In the genomic region with DNA sequence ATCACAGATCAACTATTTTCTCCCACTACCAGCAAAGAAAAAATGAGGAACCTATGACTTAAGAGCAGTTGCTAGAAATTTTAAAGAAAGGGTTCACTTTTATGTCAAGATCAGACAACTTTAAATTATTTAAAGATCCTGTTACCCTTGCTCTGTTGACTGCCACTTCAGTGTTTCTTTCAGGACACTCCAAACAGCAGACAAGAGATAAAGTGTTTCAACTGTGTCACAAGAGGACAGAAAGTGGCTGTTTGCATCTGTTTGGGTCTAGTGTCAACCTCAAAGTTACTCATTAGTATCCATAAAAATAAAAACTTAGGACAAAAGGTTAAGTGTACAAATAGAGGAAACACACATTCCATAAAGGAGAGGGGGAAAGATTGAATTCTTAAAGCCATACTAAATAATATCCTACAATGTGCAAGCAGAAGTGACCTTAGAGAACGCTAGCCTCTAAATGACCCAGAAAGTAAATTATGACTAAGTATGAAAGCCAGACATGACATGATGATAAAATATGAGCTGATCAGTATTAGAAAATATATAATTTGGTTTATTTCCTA, we compare ENCODE assay signal across 22 cellular contexts. TPM values are rescaled to one million over a fixed set of nuclear protein-coding genes. Genes with fewer than 3 reads are reported as not detected.
DNase-seq lines count a peak whose midpoint lies in the region; ATAC-seq and TF ChIP-seq lines count a peak whose summit lies in the region.
"Had no signal": no experiment of that assay in that cellular context is flagged by ENCODE, and none has a peak within 500 bp of the region (broad histone marks: within the 10 kb centered on the region; RNA-seq: fewer than 3 reads in every experiment).

No MANE protein-coding gene starts in this region.

- H3K36me3 ChIP-seq in right atrium auricular region (peaks cover 26% of the 10 kb centered on the region), PC-3 (ENCODE audit: low read depth, low read length) (peaks cover 50% of the 10 kb centered on the region)

- H4K20me1 ChIP-seq in PC-3 (ENCODE audit: low read length) = no peaks in the 10 kb centered on the region

- H3K4me1 ChIP-seq in right atrium auricular region (no peaks in the 10 kb centered on the region), PC-3 (ENCODE audit: insufficient read depth, low read length) (peaks cover 36% of the 10 kb centered on the region)
- H3K4me1 ChIP-seq: BE2C had no signal

- no peak overlapping the region for H2AFZ ChIP-seq in PC-3 (ENCODE audit: low read length)

- H3K9ac ChIP-seq in PC-3 (ENCODE audit: low read length) = 0 out of 2 replicates have a peak overlapping the region, but pooled peaks have one; percentile 7

- TF ChIP-seq CTCF in right atrium auricular region (IDR thresholded peaks at IDR 0.05) (no peak), PC-3 (conservative IDR thresholded peaks at IDR 0.05; ENCODE audit: low read depth, low read length) (no peak)

- ATAC-seq in left ventricle myocardium superior (peak; percentile 62), PC-3 (peak; percentile 84), HG03432 (IDR thresholded peaks at IDR 0.05; ENCODE audit: unreplicated experiment) (no peak), HG02884 (IDR thresholded peaks at IDR 0.05; ENCODE audit: unreplicated experiment) (no peak), HG03025 (IDR thresholded peaks at IDR 0.05; ENCODE audit: low FRiP score, unreplicated experiment) (no peak)
- ATAC-seq: HCT116 had no signal

- H3K27ac ChIP-seq in right atrium auricular region (no peak overlapping the region), PC-3 (ENCODE audit: low read length) (peak overlapping the region; percentile 69)

- intact Hi-C loops in left ventricle myocardium superior (cut with micrococcal nuclease) (no loop called here), PC-3 (cut with micrococcal nuclease) (no loop called here)

- no TSS peak for BruUV-seq in PC-3 (replicated peaks; lab: Mats Ljungman, UMichigan)

- H3K9me3 ChIP-seq in right atrium auricular region (no peaks in the 10 kb centered on the region), PC-3 (ENCODE audit: low read length) (no peaks in the 10 kb centered on the region)
- H3K9me3 ChIP-seq: BE2C had no signal

- CTCF ChIA-PET in PC-3 (lab: Charles Lee) = no interaction called here

- 0 out of 2 replicates have a peak, but pooled peaks cover under 1% of the 10 kb centered on the region for H3K9me2 ChIP-seq in PC-3 (replicated peaks; ENCODE audit: low read length)

- POLR2A ChIA-PET in PC-3 (lab: Charles Lee; ENCODE audit: unreplicated experiment) = no interaction called here

- H3K27me3 ChIP-seq in right atrium auricular region = no peaks in the 10 kb centered on the region
- H3K27me3 ChIP-seq in PC-3 (ENCODE audit: low read length) = no peaks in the 10 kb centered on the region
- H3K27me3 ChIP-seq: BE2C had no signal

- H3K4me2 ChIP-seq in PC-3 (ENCODE audit: low read length) = peak overlapping the region; percentile 65

- H3K4me3 ChIP-seq in right atrium auricular region = no peak overlapping the region
- H3K4me3 ChIP-seq in PC-3 (ENCODE audit: low read length) = peak overlapping the region; percentile 25

- no peaks in the 10 kb centered on the region for H3K79me2 ChIP-seq in PC-3 (ENCODE audit: low read length)

- peaks cover 8% of the 10 kb centered on the region for H3F3A ChIP-seq in PC-3 (ENCODE audit: low read length, unreplicated experiment)

- DNase-seq in left ventricle myocardium superior = no peak
- no peak for DNase-seq in right atrium auricular region (ENCODE audit: low spot score)
- DNase-seq in PC-3 = peak; percentile 72
- peak; percentile 12 for DNase-seq in left kidney (ENCODE audit: low read depth, low spot score)
- DNase-seq: ACHN; BE2C; CD8-positive, alpha-beta memory T cell; DMS79 treated with DMSO at 0.1 percent for 48 hours; GF-D8; KBM-7; NCI-H1105 treated with DMSO at 0.1 percent for 48 hours; NCI-H146; NCI-H1930; NCI-H2107; NCI-H446; NCI-H524 treated with DMSO at 0.1 percent for 48 hours; NCI-H774; SHP77 had no signal

RNA-seq across cellular contexts. Expression of a gene that starts 24.9 kb away (rescaled TPM):
- total RNA-seq in left ventricle myocardium superior = 25.4 TPM
- 10 to 100 TPM in 1 of 2 donors, 1 to 10 TPM in 1; 6.3 to 17.5 TPM for total RNA-seq in right atrium auricular region
- 31.4 and 39.7 TPM in 2 replicates for total RNA-seq in PC-3 (2014; rRNA removed)

Comparison
In these comparisons a context has a peak if more than half of its experiments do, and no peak if none do; other contexts are left out.
1. ATAC-seq: peak in left ventricle myocardium superior (single experiment) and PC-3 (single experiment); none in HG03432 (single experiment), HG02884 (single experiment) and HG03025 (single experiment).
2. DNase-seq: peak in PC-3 (single experiment) and left kidney (single experiment); none in left ventricle myocardium superior (single experiment) and right atrium auricular region (single experiment).